Comparison of ENCODE assay signal across 26 cellular contexts in genomic region chrX:154322890-154323289, GRCh38. TPM values are rescaled to one million over a fixed set of nuclear protein-coding genes. Genes with fewer than 3 reads are reported as not detected.
A peak's percentile ranks its signal among the peaks of the same experiment; 100 is the strongest.
DNase-seq lines count a peak whose midpoint lies in the region; ATAC-seq, FAIRE-seq and TF ChIP-seq lines count a peak whose summit lies in the region.
"Had no signal": no experiment of that assay in that cellular context is flagged by ENCODE, and none has a peak within 500 bp of the region (broad histone marks: within the 10 kb centered on the region; RNA-seq: fewer than 3 reads in every experiment).

No MANE protein-coding gene starts in this region.

- no peaks in the 10 kb centered on the region for H4K20me1 ChIP-seq in DOHH2 (ENCODE audit: control insufficient read depth, insufficient read depth, low read depth, low read length)

- WGBS in gastroesophageal sphincter (ENCODE audit: low coverage in 1 of 2), 2 donors, result 80 to 100% methylated on average over 1 of the region's 10 CpGs

- H3K9me3 ChIP-seq in DOHH2 (ENCODE audit: control insufficient read depth, insufficient read depth, low read length) (no peaks in the 10 kb centered on the region), gastroesophageal sphincter (no peaks in the 10 kb centered on the region)
- H3K9me3 ChIP-seq: BE2C, MG63, SJSA1 had no signal

- H3K36me3 Mint-ChIP-seq in activated B cell treated with CpG ODN at 0.5 μM for 24 hours (ENCODE audit: low read depth), result no peaks in the 10 kb centered on the region
- H3K36me3 Mint-ChIP-seq: CD14-positive monocyte; CD8-positive, alpha-beta memory T cell had no signal

- no peaks in the 10 kb centered on the region for H3K9me2 ChIP-seq in DOHH2 (replicated peaks; ENCODE audit: control insufficient read depth, low read length)

- POLR2A ChIA-PET in activated B cell treated with CpG ODN at 0.5 μM for 24 hours (lab: Charles Lee), result no interaction called here

- FAIRE-seq in GM18507 (lab: Jason Lieb, UNC), result peak; percentile 69
- FAIRE-seq: HTR-8/SVneo had no signal

- CTCF ChIA-PET in activated B cell treated with CpG ODN at 0.5 μM for 24 hours (lab: Charles Lee), result no interaction called here

- H3F3A ChIP-seq in DOHH2 (ENCODE audit: control insufficient read depth, insufficient read depth), result no peaks in the 10 kb centered on the region

- H3K27ac ChIP-seq in DOHH2 (ENCODE audit: low read depth, low read length) (no peak overlapping the region), gastroesophageal sphincter (no peak overlapping the region)
- H3K27ac ChIP-seq: GM23248, SJSA1 had no signal

- no peak overlapping the region for H3K27ac Mint-ChIP-seq in activated B cell treated with CpG ODN at 0.5 μM for 24 hours
- H3K27ac Mint-ChIP-seq: CD14-positive monocyte; CD8-positive, alpha-beta memory T cell had no signal

- H3K27me3 ChIP-seq in DOHH2 (ENCODE audit: control insufficient read depth, low read length) (peaks cover 9% of the 10 kb centered on the region), gastroesophageal sphincter (no peaks in the 10 kb centered on the region)
- H3K27me3 ChIP-seq: BE2C, MG63 had no signal

- H3K4me1 ChIP-seq in DOHH2 (ENCODE audit: control insufficient read depth, low read length) (peaks cover 45% of the 10 kb centered on the region), gastroesophageal sphincter (no peaks in the 10 kb centered on the region)
- H3K4me1 ChIP-seq: BE2C had no signal

- peaks cover 49% of the 10 kb centered on the region for H3K4me1 Mint-ChIP-seq in activated B cell treated with CpG ODN at 0.5 μM for 24 hours

- no peak for TF ChIP-seq POLR2A in gastroesophageal sphincter (IDR thresholded peaks at IDR 0.05)

- ATAC-seq in activated B cell treated with CpG ODN at 0.5 μM for 24 hours (ENCODE audit: low read depth) (peak; percentile 25), gastroesophageal sphincter (no peak)
- ATAC-seq: PC-3, Right ventricle myocardium inferior had no signal

- H3K36me3 ChIP-seq in DOHH2 (ENCODE audit: control insufficient read depth, low read length), result no peaks in the 10 kb centered on the region
- H3K36me3 ChIP-seq in gastroesophageal sphincter, result no peaks in the 10 kb centered on the region
- H3K36me3 ChIP-seq: BE2C, MG63, SJSA1 had no signal

- no peaks in the 10 kb centered on the region for H3K9me3 Mint-ChIP-seq in activated B cell treated with CpG ODN at 0.5 μM for 24 hours
- H3K9me3 Mint-ChIP-seq: CD14-positive monocyte had no signal

- H3K4me3 Mint-ChIP-seq in activated B cell treated with CpG ODN at 0.5 μM for 24 hours, result no peak overlapping the region
- H3K4me3 Mint-ChIP-seq: CD14-positive monocyte; CD8-positive, alpha-beta memory T cell had no signal

- TF ChIP-seq CTCF in DOHH2 (IDR thresholded peaks at IDR 0.05; ENCODE audit: low read depth, low read length, poor library complexity, severe bottlenecking), result no peak
- TF ChIP-seq CTCF in activated B cell treated with CpG ODN at 0.5 μM for 24 hours (IDR thresholded peaks at IDR 0.05), result no peak
- no peak for TF ChIP-seq CTCF in gastroesophageal sphincter (IDR thresholded peaks at IDR 0.05)

- H3K27me3 Mint-ChIP-seq in activated B cell treated with CpG ODN at 0.5 μM for 24 hours, result no peaks in the 10 kb centered on the region

- H3K4me3 ChIP-seq in DOHH2 (ENCODE audit: low read length) (peak overlapping the region; percentile 15; the same call in 1 of the 2 replicates), gastroesophageal sphincter (no peak overlapping the region)
- H3K4me3 ChIP-seq: GM23248, MG63, SJSA1 had no signal

- DNase-seq in GM18507 (ENCODE audit: extremely low spot score, insufficient read length, low read depth), result no peak
- no peak for DNase-seq in activated B cell treated with CpG ODN at 0.5 μM for 24 hours
- DNase-seq in posterior vena cava (ENCODE audit: low spot score), result peak; percentile 28
- no peak for DNase-seq in SW480 (ENCODE audit: low spot score)
- no peak for DNase-seq in activated effector memory CD4-positive, alpha-beta T cell treated with anti-CD3 and anti-CD28 coated beads, Interleukin-2, amount 50 U/mL, for 16 hours
- DNase-seq: BE2C; CD8-positive, alpha-beta memory T cell; DMS79 treated with DMSO at 0.1 percent for 48 hours; GM23248; H7; KBM-7; MG63; NCI-H2029; NCI-H446; NCI-H524 treated with DMSO at 0.1 percent for 48 hours; NCI-H774; PC-3; T-helper 1 cell had no signal

- TF ChIP-seq EP300 in gastroesophageal sphincter (IDR thresholded peaks at IDR 0.05), result no peak

- intact Hi-C loops in activated B cell treated with CpG ODN at 0.5 μM for 24 hours (cut with micrococcal nuclease) (loop anchor here (5.0 kb wide), 1 partner anchor 191 kb away; no protein-coding TSS in a partner anchor), posterior vena cava (cut with DNase I) (no loop called here)

- H3K4me2 ChIP-seq in DOHH2 (ENCODE audit: low read length), result peak overlapping the region; percentile 40

- H3K79me2 ChIP-seq in DOHH2 (ENCODE audit: control insufficient read depth, low read length), result no peaks in the 10 kb centered on the region

RNA-seq across cellular contexts. Expression of gene TKTL1, which starts 27.3 kb away (rescaled TPM):
- total RNA-seq in activated B cell treated with CpG ODN at 0.5 μM for 24 hours (not detected in 2 replicates), posterior vena cava (under 1 TPM; 0.29 to 0.46 TPM), gastroesophageal sphincter (under 1 TPM in 2 of 4 donors, not detected in 2; 0.31 TPM)
- total RNA-seq: A673, GM23248, PC-3, RPMI7951, SJSA1 had no signal

RNA-seq across cellular contexts. Expression of gene TEX28, which starts 28.0 kb away (rescaled TPM):
- total RNA-seq in activated B cell treated with CpG ODN at 0.5 μM for 24 hours, result not detected in 2 replicates
- not detected for total RNA-seq in posterior vena cava
- not detected for total RNA-seq in gastroesophageal sphincter
- total RNA-seq: A673; CD8-positive, alpha-beta memory T cell; GM23248; H7; Right ventricle myocardium inferior; RPMI7951; SJSA1 had no signal

RNA-seq across cellular contexts. Expression of gene FLNA, which starts 51.5 kb away (rescaled TPM):
- total RNA-seq in activated B cell treated with CpG ODN at 0.5 μM for 24 hours, result 605 and 679 TPM in 2 replicates
- total RNA-seq in posterior vena cava, result 1,000 to 10,000 TPM; 5,571 to 6,731 TPM
- over 10,000 TPM in 1 of 4 donors, 1,000 to 10,000 TPM in 3; 7,815 to 15,318 (median 8,757) TPM for total RNA-seq in gastroesophageal sphincter

RNA-seq across cellular contexts. Expression of gene EMD, which starts 56.2 kb away (rescaled TPM):
- 68.4 and 70.2 TPM in 2 replicates for total RNA-seq in activated B cell treated with CpG ODN at 0.5 μM for 24 hours
- total RNA-seq in posterior vena cava, result 10 to 100 TPM; 61.8 to 67.2 TPM
- 10 to 100 TPM; 41.0 to 58.6 (median 50.6) TPM for total RNA-seq in gastroesophageal sphincter
